In the genomic region with DNA sequence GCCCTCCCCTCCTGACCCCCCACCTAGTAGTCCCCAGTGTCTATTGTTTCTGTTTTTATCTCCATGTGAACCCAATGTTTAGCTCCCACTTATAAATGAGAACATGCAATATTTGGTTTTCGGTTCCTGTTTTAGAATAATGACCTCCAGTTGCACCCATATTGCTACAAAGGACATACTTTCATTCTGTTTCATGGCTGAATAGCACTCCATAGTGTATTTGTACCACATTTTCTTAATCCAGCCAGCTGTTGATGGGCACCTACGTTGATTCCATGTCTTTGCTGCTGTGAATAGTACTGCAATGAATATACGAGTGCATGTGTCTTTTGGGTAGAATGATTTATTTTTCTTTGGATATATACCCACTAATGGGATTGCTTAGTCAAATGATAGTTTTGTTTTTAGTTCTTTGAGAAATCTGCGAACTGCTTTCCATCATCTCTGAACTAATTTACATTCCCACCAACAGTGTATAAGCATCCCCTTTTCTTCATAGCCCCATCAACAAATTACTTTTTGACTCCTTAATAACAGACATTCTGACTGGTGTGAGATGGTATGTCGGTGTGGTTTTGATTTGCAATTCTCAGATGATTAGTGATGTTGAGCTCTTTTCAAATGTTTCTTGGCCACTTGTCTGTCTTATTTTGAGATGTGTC, we compare ENCODE assay signal across 10 cellular contexts.
A peak's percentile ranks its signal among the peaks of the same experiment; 100 is the strongest.
DNase-seq lines count a peak whose midpoint lies in the region; ATAC-seq and TF ChIP-seq lines count a peak whose summit lies in the region.
"Had no signal": no experiment of that assay in that cellular context is flagged by ENCODE, and none has a peak within 500 bp of the region (broad histone marks: within the 10 kb centered on the region; RNA-seq: fewer than 3 reads in every experiment).

No MANE protein-coding gene starts in this region.

- H3K27ac ChIP-seq in gastroesophageal sphincter = no peak overlapping the region

- no peaks in the 10 kb centered on the region for H3K36me3 Mint-ChIP-seq in activated T-cell treated with anti-CD3 and anti-CD28 coated beads, Interleukin-2, amount 50 U/mL, for 4 hours (ENCODE audit: insufficient read depth)

- no peak for TF ChIP-seq POLR2A in gastroesophageal sphincter (IDR thresholded peaks at IDR 0.05)

- no peak overlapping the region for H3K4me3 ChIP-seq in gastroesophageal sphincter
- H3K4me3 ChIP-seq: body of pancreas had no signal

- no peaks in the 10 kb centered on the region for H3K27me3 Mint-ChIP-seq in activated T-cell treated with anti-CD3 and anti-CD28 coated beads, Interleukin-2, amount 50 U/mL, for 4 hours (ENCODE audit: low read depth)

- H3K4me1 ChIP-seq in gastroesophageal sphincter = no peaks in the 10 kb centered on the region

- no peak overlapping the region for H3K4me3 Mint-ChIP-seq in activated T-cell treated with anti-CD3 and anti-CD28 coated beads, Interleukin-2, amount 50 U/mL, for 4 hours

- H3K36me3 ChIP-seq in gastroesophageal sphincter = no peaks in the 10 kb centered on the region

- TF ChIP-seq CTCF in gastroesophageal sphincter (IDR thresholded peaks at IDR 0.05) = no peak

- 84 to 85% methylated on average over 4 to 5 of the region's 5 CpGs for WGBS in gastroesophageal sphincter (ENCODE audit: low coverage in 1 of 2), 2 donors

- H3K4me1 Mint-ChIP-seq in activated T-cell treated with anti-CD3 and anti-CD28 coated beads, Interleukin-2, amount 50 U/mL, for 4 hours (ENCODE audit: low read depth) = no peaks in the 10 kb centered on the region

- no peaks in the 10 kb centered on the region for H3K9me3 ChIP-seq in gastroesophageal sphincter

- ATAC-seq in HG02588 (IDR thresholded peaks at IDR 0.05; ENCODE audit: unreplicated experiment) (peak; percentile 86), HG03342 (IDR thresholded peaks at IDR 0.05; ENCODE audit: unreplicated experiment) (peak; percentile 94), gastroesophageal sphincter (no peak)
- no peak for ATAC-seq in activated T-cell treated with anti-CD3 and anti-CD28 coated beads, Interleukin-2, amount 50 U/mL, for 4 hours

- H3K9me3 Mint-ChIP-seq in activated T-cell treated with anti-CD3 and anti-CD28 coated beads, Interleukin-2, amount 50 U/mL, for 4 hours = peaks cover 4% of the 10 kb centered on the region

- no peak for TF ChIP-seq EP300 in gastroesophageal sphincter (IDR thresholded peaks at IDR 0.05)

- peak; percentile 41 for DNase-seq in SKM-1 treated with dmso at 0.1 percent for 144 hours (lab: John Stamatoyannopoulos, UW; ENCODE audit: unreplicated experiment)
- DNase-seq in SKM-1 (lab: John Stamatoyannopoulos, UW; ENCODE audit: unreplicated experiment) = no peak
- DNase-seq in OCI-M2 (lab: John Stamatoyannopoulos, UW; ENCODE audit: unreplicated experiment) = no peak
- no peak for DNase-seq in activated T-cell treated with anti-CD3 and anti-CD28 coated beads, Interleukin-2, amount 50 U/mL, for 4 hours
- DNase-seq in NCI-H1092 (lab: John Stamatoyannopoulos, UW) = no peak
- DNase-seq: body of pancreas, T-helper 2 cell had no signal

- no peaks in the 10 kb centered on the region for H3K27me3 ChIP-seq in gastroesophageal sphincter
- H3K27me3 ChIP-seq: body of pancreas had no signal

Comparison
In these comparisons a context has a peak if more than half of its experiments do, and no peak if none do; other contexts are left out.
1. ATAC-seq: peak in HG02588 (single experiment) and HG03342 (single experiment); none in activated T-cell treated with anti-CD3 and anti-CD28 coated beads, Interleukin-2, amount 50 U/mL, for 4 hours (0 of 2) and gastroesophageal sphincter (single experiment).